In the genomic region with DNA sequence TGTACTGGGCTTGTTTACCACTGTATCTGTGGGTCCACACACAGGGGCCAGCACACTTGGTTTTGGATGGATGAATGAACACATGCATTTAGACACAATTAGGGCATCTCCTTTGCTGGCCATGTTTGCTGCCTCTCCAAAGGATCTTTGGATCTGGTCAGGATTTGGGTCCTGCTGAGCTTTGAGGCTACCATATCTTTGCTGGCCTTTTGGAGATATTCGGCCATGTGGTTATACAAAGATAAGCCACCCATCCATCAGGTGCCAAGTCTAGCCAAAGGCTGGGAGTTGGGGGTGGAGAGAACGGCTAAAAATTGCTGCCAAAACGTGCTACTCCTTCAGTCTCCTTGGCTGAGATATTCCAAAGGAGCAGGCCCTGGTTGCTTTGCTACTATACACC, we compare ENCODE assay signal across 28 cellular contexts. TPM values are rescaled to one million over a fixed set of nuclear protein-coding genes. Genes with fewer than 3 reads are reported as not detected.
"Had no signal": no experiment of that assay in that cellular context is flagged by ENCODE, and none has a peak within 500 bp of the region (broad histone marks: within the 10 kb centered on the region; RNA-seq: fewer than 3 reads in every experiment).

No MANE protein-coding gene starts in this region.

- ATAC-seq: activated CD8-positive, alpha-beta memory T cell treated with anti-CD3 and anti-CD28 coated beads, Interleukin-2, amount 10 ng/mL, durations not matched to agents 7 days and 5 days; activated CD8-positive, alpha-beta T cell treated with anti-CD3 and anti-CD28 coated beads for 36 hours; activated naive CD4-positive, alpha-beta T cell treated with anti-CD3 and anti-CD28 coated beads, Interleukin-2, amount 50 U/mL, for 72 hours; activated T-cell treated with anti-CD3 and anti-CD28 coated beads, Interleukin-2, amount 50 U/mL, for 72 hours; effector memory CD8-positive, alpha-beta T cell; natural killer cell; right lobe of liver; stimulated activated naive CD8-positive, alpha-beta T cell treated with anti-CD3 and anti-CD28 coated beads, Interleukin-15, Interleukin-2, amounts not matched to agents 100 U/mL and 50 U/mL, for 24 hours; T-helper 17 cell had no signal

- DNase-seq: activated B cell treated with CpG ODN at 0.5 μM for 24 hours; activated CD4-positive, alpha-beta T cell treated with anti-CD3 and anti-CD28 coated beads, Interleukin-2, amount 50 U/mL, for 1 hour; activated CD8-positive, alpha-beta memory T cell treated with anti-CD3 and anti-CD28 coated beads, Interleukin-2, amount 10 ng/mL, durations not matched to agents 7 days and 5 days; activated CD8-positive, alpha-beta T cell treated with anti-CD3 and anti-CD28 coated beads for 36 hours; activated naive CD4-positive, alpha-beta T cell; activated T-cell treated with anti-CD3 and anti-CD28 coated beads, Interleukin-2, amount 50 U/mL, for 72 hours; central memory CD4-positive, alpha-beta T cell; cortex of kidney; effector memory CD8-positive, alpha-beta T cell; heart right ventricle; natural killer cell; ovary; right lobe of liver; stimulated activated CD4-positive, alpha-beta T cell treated with anti-CD3 and anti-CD28 coated beads, Interleukin-4, amount 100 ng/mL, for 1 hour; stimulated activated naive CD8-positive, alpha-beta T cell treated with anti-CD3 and anti-CD28 coated beads, Interleukin-15, Interleukin-2, amounts not matched to agents 100 U/mL and 50 U/mL, for 24 hours; T-helper 17 cell; T1000; testis; trophoblast cell had no signal

- H3K27ac Mint-ChIP-seq: activated B cell treated with CpG ODN at 0.5 μM for 24 hours; activated CD8-positive, alpha-beta memory T cell treated with anti-CD3 and anti-CD28 coated beads, Interleukin-2, amount 10 ng/mL, durations not matched to agents 7 days and 5 days; activated CD8-positive, alpha-beta T cell treated with anti-CD3 and anti-CD28 coated beads for 36 hours; activated naive CD4-positive, alpha-beta T cell treated with anti-CD3 and anti-CD28 coated beads, Interleukin-2, amount 50 U/mL, for 72 hours; activated T-cell treated with anti-CD3 and anti-CD28 coated beads, Interleukin-2, amount 50 U/mL, for 72 hours; effector memory CD8-positive, alpha-beta T cell; natural killer cell; progenitor cell of endocrine pancreas; T-helper 17 cell had no signal

- H3K4me1 Mint-ChIP-seq: activated B cell treated with CpG ODN at 0.5 μM for 24 hours; activated CD8-positive, alpha-beta memory T cell treated with anti-CD3 and anti-CD28 coated beads, Interleukin-2, amount 10 ng/mL, durations not matched to agents 7 days and 5 days; natural killer cell; T-helper 17 cell had no signal

- H3K4me3 Mint-ChIP-seq: activated B cell treated with CpG ODN at 0.5 μM for 24 hours; activated CD8-positive, alpha-beta memory T cell treated with anti-CD3 and anti-CD28 coated beads, Interleukin-2, amount 10 ng/mL, durations not matched to agents 7 days and 5 days; activated CD8-positive, alpha-beta T cell treated with anti-CD3 and anti-CD28 coated beads for 36 hours; activated T-cell treated with anti-CD3 and anti-CD28 coated beads, Interleukin-2, amount 50 U/mL, for 72 hours; effector memory CD8-positive, alpha-beta T cell; natural killer cell had no signal

- H3K9me3 Mint-ChIP-seq: activated B cell treated with CpG ODN at 0.5 μM for 24 hours; activated CD8-positive, alpha-beta T cell treated with anti-CD3 and anti-CD28 coated beads for 36 hours; activated naive CD4-positive, alpha-beta T cell treated with anti-CD3 and anti-CD28 coated beads, Interleukin-2, amount 50 U/mL, for 72 hours; activated T-cell treated with anti-CD3 and anti-CD28 coated beads, Interleukin-2, amount 50 U/mL, for 72 hours; effector memory CD8-positive, alpha-beta T cell; natural killer cell had no signal

- H3K27me3 ChIP-seq: breast epithelium, ovary, right lobe of liver, testis had no signal

- H3K9me3 ChIP-seq: breast epithelium, heart right ventricle, ovary, right lobe of liver, testis had no signal

- H3K4me3 ChIP-seq: breast epithelium, heart right ventricle, ovary, right lobe of liver, testis had no signal

- H3K27ac ChIP-seq: breast epithelium, ovary, right lobe of liver, testis had no signal

- H3K4me1 ChIP-seq: breast epithelium, right lobe of liver, testis had no signal

- H3K36me3 Mint-ChIP-seq: activated CD8-positive, alpha-beta memory T cell treated with anti-CD3 and anti-CD28 coated beads, Interleukin-2, amount 10 ng/mL, durations not matched to agents 7 days and 5 days; activated naive CD4-positive, alpha-beta T cell treated with anti-CD3 and anti-CD28 coated beads, Interleukin-2, amount 50 U/mL, for 72 hours; natural killer cell had no signal

- H3K36me3 ChIP-seq: breast epithelium, heart right ventricle, ovary, right lobe of liver had no signal

- FAIRE-seq: urothelium cell line had no signal

RNA-seq across cellular contexts. Expression of a gene that starts 57.6 kb away (rescaled TPM):
- total RNA-seq: activated B cell treated with CpG ODN at 0.5 μM for 24 hours; activated CD8-positive, alpha-beta T cell treated with anti-CD3 and anti-CD28 coated beads for 36 hours; activated naive CD4-positive, alpha-beta T cell treated with anti-CD3 and anti-CD28 coated beads, Interleukin-2, amount 50 U/mL, for 72 hours; activated T-cell treated with anti-CD3 and anti-CD28 coated beads, Interleukin-2, amount 50 U/mL, for 72 hours; breast epithelium; fibroblast of lung; heart right ventricle; kidney epithelial cell; lower leg skin; natural killer cell; progenitor cell of endocrine pancreas; renal cortical epithelial cell; T-helper 17 cell had no signal
- polyA plus RNA-seq: esophagus, heart right ventricle had no signal
